2 cellular contexts compared by ENCODE assay signal in the genomic region with DNA sequence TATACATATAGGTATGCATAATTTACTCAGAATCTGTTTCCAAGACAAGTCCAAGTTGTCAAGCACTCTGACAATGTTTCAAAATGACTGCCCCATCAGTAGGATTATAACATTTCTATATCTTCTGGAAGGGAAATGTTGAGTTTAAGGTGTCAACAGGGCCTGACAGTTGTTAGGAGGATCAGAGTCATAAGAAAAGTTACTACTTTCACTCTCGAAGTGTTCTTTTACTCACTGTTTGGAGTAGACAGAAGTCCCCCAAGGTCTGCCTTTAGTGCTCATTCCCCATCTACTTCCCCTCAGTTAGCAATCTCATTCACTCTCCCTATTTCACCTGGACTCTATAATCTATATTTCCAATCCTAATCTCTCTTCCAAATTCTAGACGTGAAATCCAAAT.
TF ChIP-seq lines count a peak whose summit lies in the region.

No MANE protein-coding gene starts in this region.

TF ChIP-seq in GM23338, 12 proteins besides CTCF, POLR2A, EP300 and RAD21 (continues in another document):
- TF ChIP-seq ZNF114 (CRISPR knock-in tag; IDR thresholded peaks at IDR 0.05) (no peak), NANOG (IDR thresholded peaks at IDR 0.05; ENCODE audit: borderline replicate concordance) (no peak), EZH2phosphoT487 (IDR thresholded peaks at IDR 0.05; ENCODE audit: unreplicated experiment) (no peak), POLR2AphosphoS5 (IDR thresholded peaks at IDR 0.05; ENCODE audit: low read depth) (no peak), ZNF331 (CRISPR knock-in tag; IDR thresholded peaks at IDR 0.05; ENCODE audit: low read depth) (no peak), EZH2 (IDR thresholded peaks at IDR 0.05; ENCODE audit: low read depth, unreplicated experiment) (no peak), CREB1 (CRISPR knock-in tag; IDR thresholded peaks at IDR 0.05; ENCODE audit: low read depth) (no peak)
- TF ChIP-seq, protein P1, sequence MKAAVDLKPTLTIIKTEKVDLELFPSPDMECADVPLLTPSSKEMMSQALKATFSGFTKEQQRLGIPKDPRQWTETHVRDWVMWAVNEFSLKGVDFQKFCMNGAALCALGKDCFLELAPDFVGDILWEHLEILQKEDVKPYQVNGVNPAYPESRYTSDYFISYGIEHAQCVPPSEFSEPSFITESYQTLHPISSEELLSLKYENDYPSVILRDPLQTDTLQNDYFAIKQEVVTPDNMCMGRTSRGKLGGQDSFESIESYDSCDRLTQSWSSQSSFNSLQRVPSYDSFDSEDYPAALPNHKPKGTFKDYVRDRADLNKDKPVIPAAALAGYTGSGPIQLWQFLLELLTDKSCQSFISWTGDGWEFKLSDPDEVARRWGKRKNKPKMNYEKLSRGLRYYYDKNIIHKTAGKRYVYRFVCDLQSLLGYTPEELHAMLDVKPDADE (IDR thresholded peaks at IDR 0.05) = no peak
- TF ChIP-seq, protein P2, sequence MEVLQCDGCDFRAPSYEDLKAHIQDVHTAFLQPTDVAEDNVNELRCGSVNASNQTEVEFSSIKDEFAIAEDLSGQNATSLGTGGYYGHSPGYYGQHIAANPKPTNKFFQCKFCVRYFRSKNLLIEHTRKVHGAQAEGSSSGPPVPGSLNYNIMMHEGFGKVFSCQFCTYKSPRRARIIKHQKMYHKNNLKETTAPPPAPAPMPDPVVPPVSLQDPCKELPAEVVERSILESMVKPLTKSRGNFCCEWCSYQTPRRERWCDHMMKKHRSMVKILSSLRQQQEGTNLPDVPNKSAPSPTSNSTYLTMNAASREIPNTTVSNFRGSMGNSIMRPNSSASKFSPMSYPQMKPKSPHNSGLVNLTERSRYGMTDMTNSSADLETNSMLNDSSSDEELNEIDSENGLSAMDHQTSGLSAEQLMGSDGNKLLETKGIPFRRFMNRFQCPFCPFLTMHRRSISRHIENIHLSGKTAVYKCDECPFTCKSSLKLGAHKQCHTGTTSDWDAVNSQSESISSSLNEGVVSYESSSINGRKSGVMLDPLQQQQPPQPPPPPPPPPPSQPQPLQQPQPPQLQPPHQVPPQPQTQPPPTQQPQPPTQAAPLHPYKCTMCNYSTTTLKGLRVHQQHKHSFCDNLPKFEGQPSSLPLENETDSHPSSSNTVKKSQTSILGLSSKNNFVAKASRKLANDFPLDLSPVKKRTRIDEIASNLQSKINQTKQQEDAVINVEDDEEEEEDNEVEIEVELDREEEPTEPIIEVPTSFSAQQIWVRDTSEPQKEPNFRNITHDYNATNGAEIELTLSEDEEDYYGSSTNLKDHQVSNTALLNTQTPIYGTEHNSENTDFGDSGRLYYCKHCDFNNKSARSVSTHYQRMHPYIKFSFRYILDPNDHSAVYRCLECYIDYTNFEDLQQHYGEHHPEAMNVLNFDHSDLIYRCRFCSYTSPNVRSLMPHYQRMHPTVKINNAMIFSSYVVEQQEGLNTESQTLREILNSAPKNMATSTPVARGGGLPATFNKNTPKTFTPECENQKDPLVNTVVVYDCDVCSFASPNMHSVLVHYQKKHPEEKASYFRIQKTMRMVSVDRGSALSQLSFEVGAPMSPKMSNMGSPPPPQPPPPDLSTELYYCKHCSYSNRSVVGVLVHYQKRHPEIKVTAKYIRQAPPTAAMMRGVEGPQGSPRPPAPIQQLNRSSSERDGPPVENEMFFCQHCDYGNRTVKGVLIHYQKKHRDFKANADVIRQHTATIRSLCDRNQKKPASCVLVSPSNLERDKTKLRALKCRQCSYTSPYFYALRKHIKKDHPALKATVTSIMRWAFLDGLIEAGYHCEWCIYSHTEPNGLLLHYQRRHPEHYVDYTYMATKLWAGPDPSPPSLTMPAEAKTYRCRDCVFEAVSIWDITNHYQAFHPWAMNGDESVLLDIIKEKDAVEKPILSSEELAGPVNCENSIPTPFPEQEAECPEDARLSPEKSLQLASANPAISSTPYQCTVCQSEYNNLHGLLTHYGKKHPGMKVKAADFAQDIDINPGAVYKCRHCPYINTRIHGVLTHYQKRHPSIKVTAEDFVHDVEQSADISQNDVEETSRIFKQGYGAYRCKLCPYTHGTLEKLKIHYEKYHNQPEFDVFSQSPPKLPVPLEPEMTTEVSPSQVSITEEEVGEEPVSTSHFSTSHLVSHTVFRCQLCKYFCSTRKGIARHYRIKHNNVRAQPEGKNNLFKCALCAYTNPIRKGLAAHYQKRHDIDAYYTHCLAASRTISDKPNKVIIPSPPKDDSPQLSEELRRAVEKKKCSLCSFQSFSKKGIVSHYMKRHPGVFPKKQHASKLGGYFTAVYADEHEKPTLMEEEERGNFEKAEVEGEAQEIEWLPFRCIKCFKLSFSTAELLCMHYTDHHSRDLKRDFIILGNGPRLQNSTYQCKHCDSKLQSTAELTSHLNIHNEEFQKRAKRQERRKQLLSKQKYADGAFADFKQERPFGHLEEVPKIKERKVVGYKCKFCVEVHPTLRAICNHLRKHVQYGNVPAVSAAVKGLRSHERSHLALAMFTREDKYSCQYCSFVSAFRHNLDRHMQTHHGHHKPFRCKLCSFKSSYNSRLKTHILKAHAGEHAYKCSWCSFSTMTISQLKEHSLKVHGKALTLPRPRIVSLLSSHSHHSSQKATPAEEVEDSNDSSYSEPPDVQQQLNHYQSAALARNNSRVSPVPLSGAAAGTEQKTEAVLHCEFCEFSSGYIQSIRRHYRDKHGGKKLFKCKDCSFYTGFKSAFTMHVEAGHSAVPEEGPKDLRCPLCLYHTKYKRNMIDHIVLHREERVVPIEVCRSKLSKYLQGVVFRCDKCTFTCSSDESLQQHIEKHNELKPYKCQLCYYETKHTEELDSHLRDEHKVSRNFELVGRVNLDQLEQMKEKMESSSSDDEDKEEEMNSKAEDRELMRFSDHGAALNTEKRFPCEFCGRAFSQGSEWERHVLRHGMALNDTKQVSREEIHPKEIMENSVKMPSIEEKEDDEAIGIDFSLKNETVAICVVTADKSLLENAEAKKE (CRISPR knock-in tag; IDR thresholded peaks at IDR 0.05) = no peak
- TF ChIP-seq, protein P3, sequence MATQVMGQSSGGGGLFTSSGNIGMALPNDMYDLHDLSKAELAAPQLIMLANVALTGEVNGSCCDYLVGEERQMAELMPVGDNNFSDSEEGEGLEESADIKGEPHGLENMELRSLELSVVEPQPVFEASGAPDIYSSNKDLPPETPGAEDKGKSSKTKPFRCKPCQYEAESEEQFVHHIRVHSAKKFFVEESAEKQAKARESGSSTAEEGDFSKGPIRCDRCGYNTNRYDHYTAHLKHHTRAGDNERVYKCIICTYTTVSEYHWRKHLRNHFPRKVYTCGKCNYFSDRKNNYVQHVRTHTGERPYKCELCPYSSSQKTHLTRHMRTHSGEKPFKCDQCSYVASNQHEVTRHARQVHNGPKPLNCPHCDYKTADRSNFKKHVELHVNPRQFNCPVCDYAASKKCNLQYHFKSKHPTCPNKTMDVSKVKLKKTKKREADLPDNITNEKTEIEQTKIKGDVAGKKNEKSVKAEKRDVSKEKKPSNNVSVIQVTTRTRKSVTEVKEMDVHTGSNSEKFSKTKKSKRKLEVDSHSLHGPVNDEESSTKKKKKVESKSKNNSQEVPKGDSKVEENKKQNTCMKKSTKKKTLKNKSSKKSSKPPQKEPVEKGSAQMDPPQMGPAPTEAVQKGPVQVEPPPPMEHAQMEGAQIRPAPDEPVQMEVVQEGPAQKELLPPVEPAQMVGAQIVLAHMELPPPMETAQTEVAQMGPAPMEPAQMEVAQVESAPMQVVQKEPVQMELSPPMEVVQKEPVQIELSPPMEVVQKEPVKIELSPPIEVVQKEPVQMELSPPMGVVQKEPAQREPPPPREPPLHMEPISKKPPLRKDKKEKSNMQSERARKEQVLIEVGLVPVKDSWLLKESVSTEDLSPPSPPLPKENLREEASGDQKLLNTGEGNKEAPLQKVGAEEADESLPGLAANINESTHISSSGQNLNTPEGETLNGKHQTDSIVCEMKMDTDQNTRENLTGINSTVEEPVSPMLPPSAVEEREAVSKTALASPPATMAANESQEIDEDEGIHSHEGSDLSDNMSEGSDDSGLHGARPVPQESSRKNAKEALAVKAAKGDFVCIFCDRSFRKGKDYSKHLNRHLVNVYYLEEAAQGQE (IDR thresholded peaks at IDR 0.05; ENCODE audit: unreplicated experiment) = no peak

TF ChIP-seq in GM12878, 131 proteins besides CTCF, POLR2A, EP300 and RAD21 (continues in another document):
- TF ChIP-seq ZNF384 (IDR thresholded peaks at IDR 0.05; ENCODE audit: borderline replicate concordance, low read depth, low read length) (no peak), RBBP5 (conservative IDR thresholded peaks at IDR 0.05) (no peak), CHD1 (IDR thresholded peaks at IDR 0.05; ENCODE audit: low read depth, low read length) (no peak), STAT3 (IDR thresholded peaks at IDR 0.05; ENCODE audit: low read depth, low read length) (no peak), ZNF24 (IDR thresholded peaks at IDR 0.05) (no peak), MTA2 (IDR thresholded peaks at IDR 0.05; ENCODE audit: low read depth) (no peak), EED (IDR thresholded peaks at IDR 0.05; ENCODE audit: low read depth) (no peak), NRF1 (conservative IDR thresholded peaks at IDR 0.05; ENCODE audit: low read depth, low read length) (no peak), JUND (IDR thresholded peaks at IDR 0.05; ENCODE audit: low read depth, low read length) (no peak), IKZF1 (conservative IDR thresholded peaks at IDR 0.05) (no peak), YBX1 (IDR thresholded peaks at IDR 0.05) (no peak), ATF7 (IDR thresholded peaks at IDR 0.05; ENCODE audit: low read depth) (no peak)
- TF ChIP-seq, protein P4, sequence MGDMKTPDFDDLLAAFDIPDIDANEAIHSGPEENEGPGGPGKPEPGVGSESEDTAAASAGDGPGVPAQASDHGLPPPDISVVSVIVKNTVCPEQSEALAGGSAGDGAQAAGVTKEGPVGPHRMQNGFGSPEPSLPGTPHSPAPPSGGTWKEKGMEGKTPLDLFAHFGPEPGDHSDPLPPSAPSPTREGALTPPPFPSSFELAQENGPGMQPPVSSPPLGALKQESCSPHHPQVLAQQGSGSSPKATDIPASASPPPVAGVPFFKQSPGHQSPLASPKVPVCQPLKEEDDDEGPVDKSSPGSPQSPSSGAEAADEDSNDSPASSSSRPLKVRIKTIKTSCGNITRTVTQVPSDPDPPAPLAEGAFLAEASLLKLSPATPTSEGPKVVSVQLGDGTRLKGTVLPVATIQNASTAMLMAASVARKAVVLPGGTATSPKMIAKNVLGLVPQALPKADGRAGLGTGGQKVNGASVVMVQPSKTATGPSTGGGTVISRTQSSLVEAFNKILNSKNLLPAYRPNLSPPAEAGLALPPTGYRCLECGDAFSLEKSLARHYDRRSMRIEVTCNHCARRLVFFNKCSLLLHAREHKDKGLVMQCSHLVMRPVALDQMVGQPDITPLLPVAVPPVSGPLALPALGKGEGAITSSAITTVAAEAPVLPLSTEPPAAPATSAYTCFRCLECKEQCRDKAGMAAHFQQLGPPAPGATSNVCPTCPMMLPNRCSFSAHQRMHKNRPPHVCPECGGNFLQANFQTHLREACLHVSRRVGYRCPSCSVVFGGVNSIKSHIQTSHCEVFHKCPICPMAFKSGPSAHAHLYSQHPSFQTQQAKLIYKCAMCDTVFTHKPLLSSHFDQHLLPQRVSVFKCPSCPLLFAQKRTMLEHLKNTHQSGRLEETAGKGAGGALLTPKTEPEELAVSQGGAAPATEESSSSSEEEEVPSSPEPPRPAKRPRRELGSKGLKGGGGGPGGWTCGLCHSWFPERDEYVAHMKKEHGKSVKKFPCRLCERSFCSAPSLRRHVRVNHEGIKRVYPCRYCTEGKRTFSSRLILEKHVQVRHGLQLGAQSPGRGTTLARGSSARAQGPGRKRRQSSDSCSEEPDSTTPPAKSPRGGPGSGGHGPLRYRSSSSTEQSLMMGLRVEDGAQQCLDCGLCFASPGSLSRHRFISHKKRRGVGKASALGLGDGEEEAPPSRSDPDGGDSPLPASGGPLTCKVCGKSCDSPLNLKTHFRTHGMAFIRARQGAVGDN (IDR thresholded peaks at IDR 0.05) = no peak
- TF ChIP-seq, protein P5, sequence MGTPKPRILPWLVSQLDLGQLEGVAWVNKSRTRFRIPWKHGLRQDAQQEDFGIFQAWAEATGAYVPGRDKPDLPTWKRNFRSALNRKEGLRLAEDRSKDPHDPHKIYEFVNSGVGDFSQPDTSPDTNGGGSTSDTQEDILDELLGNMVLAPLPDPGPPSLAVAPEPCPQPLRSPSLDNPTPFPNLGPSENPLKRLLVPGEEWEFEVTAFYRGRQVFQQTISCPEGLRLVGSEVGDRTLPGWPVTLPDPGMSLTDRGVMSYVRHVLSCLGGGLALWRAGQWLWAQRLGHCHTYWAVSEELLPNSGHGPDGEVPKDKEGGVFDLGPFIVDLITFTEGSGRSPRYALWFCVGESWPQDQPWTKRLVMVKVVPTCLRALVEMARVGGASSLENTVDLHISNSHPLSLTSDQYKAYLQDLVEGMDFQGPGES (IDR thresholded peaks at IDR 0.05) = no peak
- TF ChIP-seq, protein P6, sequence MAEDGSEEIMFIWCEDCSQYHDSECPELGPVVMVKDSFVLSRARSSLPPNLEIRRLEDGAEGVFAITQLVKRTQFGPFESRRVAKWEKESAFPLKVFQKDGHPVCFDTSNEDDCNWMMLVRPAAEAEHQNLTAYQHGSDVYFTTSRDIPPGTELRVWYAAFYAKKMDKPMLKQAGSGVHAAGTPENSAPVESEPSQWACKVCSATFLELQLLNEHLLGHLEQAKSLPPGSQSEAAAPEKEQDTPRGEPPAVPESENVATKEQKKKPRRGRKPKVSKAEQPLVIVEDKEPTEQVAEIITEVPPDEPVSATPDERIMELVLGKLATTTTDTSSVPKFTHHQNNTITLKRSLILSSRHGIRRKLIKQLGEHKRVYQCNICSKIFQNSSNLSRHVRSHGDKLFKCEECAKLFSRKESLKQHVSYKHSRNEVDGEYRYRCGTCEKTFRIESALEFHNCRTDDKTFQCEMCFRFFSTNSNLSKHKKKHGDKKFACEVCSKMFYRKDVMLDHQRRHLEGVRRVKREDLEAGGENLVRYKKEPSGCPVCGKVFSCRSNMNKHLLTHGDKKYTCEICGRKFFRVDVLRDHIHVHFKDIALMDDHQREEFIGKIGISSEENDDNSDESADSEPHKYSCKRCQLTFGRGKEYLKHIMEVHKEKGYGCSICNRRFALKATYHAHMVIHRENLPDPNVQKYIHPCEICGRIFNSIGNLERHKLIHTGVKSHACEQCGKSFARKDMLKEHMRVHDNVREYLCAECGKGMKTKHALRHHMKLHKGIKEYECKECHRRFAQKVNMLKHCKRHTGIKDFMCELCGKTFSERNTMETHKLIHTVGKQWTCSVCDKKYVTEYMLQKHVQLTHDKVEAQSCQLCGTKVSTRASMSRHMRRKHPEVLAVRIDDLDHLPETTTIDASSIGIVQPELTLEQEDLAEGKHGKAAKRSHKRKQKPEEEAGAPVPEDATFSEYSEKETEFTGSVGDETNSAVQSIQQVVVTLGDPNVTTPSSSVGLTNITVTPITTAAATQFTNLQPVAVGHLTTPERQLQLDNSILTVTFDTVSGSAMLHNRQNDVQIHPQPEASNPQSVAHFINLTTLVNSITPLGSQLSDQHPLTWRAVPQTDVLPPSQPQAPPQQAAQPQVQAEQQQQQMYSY (CRISPR knock-in tag; IDR thresholded peaks at IDR 0.05) = no peak
- TF ChIP-seq, protein P7, sequence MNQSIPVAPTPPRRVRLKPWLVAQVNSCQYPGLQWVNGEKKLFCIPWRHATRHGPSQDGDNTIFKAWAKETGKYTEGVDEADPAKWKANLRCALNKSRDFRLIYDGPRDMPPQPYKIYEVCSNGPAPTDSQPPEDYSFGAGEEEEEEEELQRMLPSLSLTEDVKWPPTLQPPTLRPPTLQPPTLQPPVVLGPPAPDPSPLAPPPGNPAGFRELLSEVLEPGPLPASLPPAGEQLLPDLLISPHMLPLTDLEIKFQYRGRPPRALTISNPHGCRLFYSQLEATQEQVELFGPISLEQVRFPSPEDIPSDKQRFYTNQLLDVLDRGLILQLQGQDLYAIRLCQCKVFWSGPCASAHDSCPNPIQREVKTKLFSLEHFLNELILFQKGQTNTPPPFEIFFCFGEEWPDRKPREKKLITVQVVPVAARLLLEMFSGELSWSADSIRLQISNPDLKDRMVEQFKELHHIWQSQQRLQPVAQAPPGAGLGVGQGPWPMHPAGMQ (IDR thresholded peaks at IDR 0.05; ENCODE audit: borderline replicate concordance) = no peak
